In genomic region chr3:138550958-138551357, GRCh38 we compare ENCODE assay signal across 3 cellular contexts. TPM values are rescaled to one million over a fixed set of nuclear protein-coding genes. Genes with fewer than 3 reads are reported as not detected.
DNase-seq lines count a peak whose midpoint lies in the region; ATAC-seq, FAIRE-seq and TF ChIP-seq lines count a peak whose summit lies in the region.
"Not testable (repeated sequence)": the region's sequence is repeated elsewhere in the genome, so short reads cannot be mapped to it uniquely, and the experiment has no call there.
"Had no signal": no experiment of that assay in that cellular context is flagged by ENCODE, and none has a peak within 500 bp of the region (broad histone marks: within the 10 kb centered on the region; RNA-seq: fewer than 3 reads in every experiment).

No MANE protein-coding gene starts in this region.

- H3K9me3 ChIP-seq in HepG2 (ENCODE audit: low read length), result not testable (repeated sequence)

- in situ Hi-C loops in HepG2 (cut with HindIII; ENCODE audit: extremely low pct_ligation_motif_present, low pct_unique_long_range_greater_than_20kb), result not testable (repeated sequence)

- WGBS in HepG2 (ENCODE audit: low lambda C conversion rate), result 97% methylated on average over 2 of the region's 2 CpGs

- DNase-seq in WTC11 (ENCODE audit: low spot score); HepG2 (ENCODE audit: low spot score): not testable (repeated sequence)

- peaks cover 88% of the 10 kb centered on the region for H3K9me3 Mint-ChIP-seq in WTC11

- intact Hi-C loops in HepG2 (cut with micrococcal nuclease; ENCODE audit: unreplicated experiment), result not testable (repeated sequence)

- not testable (repeated sequence) for TF ChIP-seq RAD21 in HepG2 (CRISPR knock-in tag; IDR thresholded peaks at IDR 0.05)

- not testable (repeated sequence) for H3K27me3 Mint-ChIP-seq in WTC11 (ENCODE audit: low read depth)

- not testable (repeated sequence) for TF ChIP-seq POLR2A in HepG2 (IDR thresholded peaks at IDR 0.05; ENCODE audit: insufficient read depth in 1 of 2, low read depth in 2 of 2, low read length in 2 of 2)

- CTCF ChIA-PET in WTC11 (lab: Charles Lee), result interaction anchor here (0.7 kb wide), 2 partner anchors 13 to 307 kb away, joined by 3 to 4 read pairs; no protein-coding TSS in a partner anchor
- CTCF ChIA-PET in HepG2 (lab: Yijun Ruan, JAX; ENCODE audit: low intra/inter-chr PET ratio, low total read pairs), result not testable (repeated sequence)

- H3K4me3 Mint-ChIP-seq in WTC11, result not testable (repeated sequence)

- H3K4me2 ChIP-seq in HepG2 (ENCODE audit: low read depth, low read length), result not testable (repeated sequence)

- H3K79me2 ChIP-seq in HepG2 (ENCODE audit: insufficient read depth, low read length), result not testable (repeated sequence)

- H3K27me3 ChIP-seq in HepG2 (ENCODE audit: control insufficient read depth in 1 of 2, insufficient read depth in 2 of 2, low read length in 2 of 2), result not testable (repeated sequence)

- not testable (repeated sequence) for FAIRE-seq in HepG2 (lab: Jason Lieb, UNC)

- TF ChIP-seq CTCF in WTC11 (IDR thresholded peaks at IDR 0.05); HepG2 (CRISPR knock-in tag; IDR thresholded peaks at IDR 0.05): not testable (repeated sequence)

- H3K4me3 ChIP-seq in HepG2 (replicated peaks in 1 of 3; ENCODE audit: insufficient read depth in 1 of 3, low read depth in 2 of 3, low read length in 3 of 3), result not testable (repeated sequence)

- BruUV-seq in HepG2 (replicated peaks; lab: Mats Ljungman, UMichigan), result not testable (repeated sequence)

- not testable (repeated sequence) for H3K4me1 ChIP-seq in HepG2 (ENCODE audit: insufficient read depth, low read length)

- H3K36me3 ChIP-seq in HepG2 (replicated peaks in 1 of 2; ENCODE audit: control insufficient read depth in 1 of 2, insufficient read depth in 2 of 2, low read length in 2 of 2), result not testable (repeated sequence)

- H3K36me3 Mint-ChIP-seq in WTC11, result peaks cover 81% of the 10 kb centered on the region

- not testable (repeated sequence) for H4K20me1 ChIP-seq in HepG2 (ENCODE audit: insufficient read depth, low read length)

- POLR2A ChIA-PET in WTC11 (lab: Charles Lee); HepG2 (lab: Yijun Ruan, JAX): not testable (repeated sequence)

- H3K27ac ChIP-seq in HepG2 (ENCODE audit: extremely low read length, insufficient read depth, low read length), result not testable (repeated sequence)

- TF ChIP-seq EP300 in HepG2 (IDR thresholded peaks at IDR 0.05; ENCODE audit: low read depth in 2 of 2, low read length in 2 of 2); HepG2 (CRISPR knock-in tag; IDR thresholded peaks at IDR 0.05; ENCODE audit: borderline replicate concordance): not testable (repeated sequence)

- not testable (repeated sequence) for H3K27ac Mint-ChIP-seq in WTC11

- H2AFZ ChIP-seq in HepG2 (ENCODE audit: low read length), result not testable (repeated sequence)

- not testable (repeated sequence) for H3K9ac ChIP-seq in HepG2 (ENCODE audit: insufficient read depth, low read depth, low read length)

- not testable (repeated sequence) for ATAC-seq in WTC11, HepG2

- not testable (repeated sequence) for H3K4me1 Mint-ChIP-seq in WTC11

TF ChIP-seq in WTC11, 78 proteins besides CTCF, POLR2A, EP300 and RAD21:
- TF ChIP-seq ZNF317 (CRISPR knock-in tag; IDR thresholded peaks at IDR 0.05; ENCODE audit: borderline replicate concordance, low read depth), result peak; percentile 92

TF ChIP-seq in HepG2, 621 proteins besides CTCF, POLR2A, EP300 and RAD21:
- peak; percentile 96 for TF ChIP-seq ZNF317 (CRISPR knock-in tag; IDR thresholded peaks at IDR 0.05)
TF ChIP-seq in HepG2: peak in this region for 1; not testable (repeated sequence) for 620.

RNA-seq across cellular contexts. Expression of gene CEP70, which starts 43.1 kb away (rescaled TPM):
- total RNA-seq in WTC11 (2021) (27.2 to 34.8 TPM (median 33.5 TPM) in 3 replicates), HepG2 (2016; rRNA removed; fragmentation: Illumina TruSeq; extraction: Trizol) (22.3 and 24.4 TPM in 2 replicates)
- total RNA-seq in HepG2 (2016; cell fraction: cytosol; rRNA removed; fragmentation: Illumina TruSeq; extraction: Trizol; ENCODE audit: low read depth), result 45.4 and 52.7 TPM in 2 replicates
- total RNA-seq in HepG2 (2016; cell fraction: insoluble cytoplasmic fraction; rRNA removed; fragmentation: Illumina TruSeq; extraction: Trizol), result 21.6 and 27.0 TPM in 2 replicates
- total RNA-seq in HepG2 (2016; cell fraction: membrane; rRNA removed; fragmentation: Illumina TruSeq; extraction: Trizol), result 32.9 and 33.3 TPM in 2 replicates
- total RNA-seq in HepG2 (2016; cell fraction: nucleus; rRNA removed; fragmentation: Illumina TruSeq; extraction: Trizol), result 30.3 and 32.7 TPM in 2 replicates
- 3.9 and 4.0 TPM in 2 replicates for polyA plus RNA-seq in HepG2 (2011; rRNA removed)
- polyA plus RNA-seq in HepG2 (2011; cell fraction: cytosol; rRNA removed), result 1.7 and 2.2 TPM in 2 replicates
- polyA plus RNA-seq in HepG2 (2011; cell fraction: nucleus; rRNA removed), result 3.8 and 4.3 TPM in 2 replicates
- polyA plus RNA-seq in HepG2 (2012), result 7.1 and 11.8 TPM in 2 replicates
- polyA plus RNA-seq in HepG2 (2016; cell fraction: cytosol; fragmentation: Illumina TruSeq; extraction: Trizol; ENCODE audit: low read depth), result 14.6 and 16.6 TPM in 2 replicates
- polyA plus RNA-seq in HepG2 (2016; cell fraction: insoluble cytoplasmic fraction; fragmentation: Illumina TruSeq; extraction: Trizol; ENCODE audit: low read depth), result 20.6 and 21.8 TPM in 2 replicates
- 18.9 and 22.1 TPM in 2 replicates for polyA plus RNA-seq in HepG2 (2016; cell fraction: membrane; fragmentation: Illumina TruSeq; extraction: Trizol; ENCODE audit: low read depth)
- 16.1 and 18.5 TPM in 2 replicates for polyA plus RNA-seq in HepG2 (2016; cell fraction: nucleus; fragmentation: Illumina TruSeq; extraction: Trizol; ENCODE audit: insufficient read depth, low read depth)
- polyA minus RNA-seq in HepG2 (2011; rRNA and poly(A)+ RNA removed; ENCODE audit: low replicate concordance), result 2.2 and 4.7 TPM in 2 replicates
- 5.1 and 9.1 TPM in 2 replicates for polyA minus RNA-seq in HepG2 (2011; cell fraction: cytosol; rRNA and poly(A)+ RNA removed)
- polyA minus RNA-seq in HepG2 (2011; cell fraction: nucleus; rRNA and poly(A)+ RNA removed), result 37.3 and 39.8 TPM in 2 replicates
- polyA plus RNA-seq: CD14-positive monocyte had no signal

RNA-seq across cellular contexts. Expression of gene FAIM, which starts 57.6 kb away (rescaled TPM):
- total RNA-seq in WTC11 (2021) (4.8 to 6.4 TPM (median 5.4 TPM) in 3 replicates), HepG2 (2016; rRNA removed; fragmentation: Illumina TruSeq; extraction: Trizol) (25.8 and 33.9 TPM in 2 replicates)
- 15.4 and 17.2 TPM in 2 replicates for total RNA-seq in HepG2 (2016; cell fraction: cytosol; rRNA removed; fragmentation: Illumina TruSeq; extraction: Trizol; ENCODE audit: low read depth)
- total RNA-seq in HepG2 (2016; cell fraction: insoluble cytoplasmic fraction; rRNA removed; fragmentation: Illumina TruSeq; extraction: Trizol), result 24.8 and 42.4 TPM in 2 replicates
- total RNA-seq in HepG2 (2016; cell fraction: membrane; rRNA removed; fragmentation: Illumina TruSeq; extraction: Trizol), result 14.4 and 16.1 TPM in 2 replicates
- total RNA-seq in HepG2 (2016; cell fraction: nucleus; rRNA removed; fragmentation: Illumina TruSeq; extraction: Trizol), result 7.9 and 10.0 TPM in 2 replicates
- 3.3 and 4.3 TPM in 2 replicates for polyA plus RNA-seq in HepG2 (2011; rRNA removed)
- polyA plus RNA-seq in HepG2 (2011; cell fraction: cytosol; rRNA removed), result 2.0 and 3.2 TPM in 2 replicates
- 2.0 and 3.8 TPM in 2 replicates for polyA plus RNA-seq in HepG2 (2011; cell fraction: nucleus; rRNA removed)
- 9.8 and 12.1 TPM in 2 replicates for polyA plus RNA-seq in HepG2 (2012)
- 13.4 and 17.3 TPM in 2 replicates for polyA plus RNA-seq in HepG2 (2016; cell fraction: cytosol; fragmentation: Illumina TruSeq; extraction: Trizol; ENCODE audit: low read depth)
- 45.4 and 49.9 TPM in 2 replicates for polyA plus RNA-seq in HepG2 (2016; cell fraction: insoluble cytoplasmic fraction; fragmentation: Illumina TruSeq; extraction: Trizol; ENCODE audit: low read depth)
- 14.8 and 17.4 TPM in 2 replicates for polyA plus RNA-seq in HepG2 (2016; cell fraction: membrane; fragmentation: Illumina TruSeq; extraction: Trizol; ENCODE audit: low read depth)
- 22.9 and 26.9 TPM in 2 replicates for polyA plus RNA-seq in HepG2 (2016; cell fraction: nucleus; fragmentation: Illumina TruSeq; extraction: Trizol; ENCODE audit: insufficient read depth, low read depth)
- 0.64 and 3.5 TPM in 2 replicates for polyA minus RNA-seq in HepG2 (2011; rRNA and poly(A)+ RNA removed; ENCODE audit: low replicate concordance)
- 2.9 and 3.8 TPM in 2 replicates for polyA minus RNA-seq in HepG2 (2011; cell fraction: cytosol; rRNA and poly(A)+ RNA removed)
- polyA minus RNA-seq in HepG2 (2011; cell fraction: nucleus; rRNA and poly(A)+ RNA removed), result 4.4 and 5.6 TPM in 2 replicates
